1 cellular context compared by ENCODE assay signal in the genomic region with DNA sequence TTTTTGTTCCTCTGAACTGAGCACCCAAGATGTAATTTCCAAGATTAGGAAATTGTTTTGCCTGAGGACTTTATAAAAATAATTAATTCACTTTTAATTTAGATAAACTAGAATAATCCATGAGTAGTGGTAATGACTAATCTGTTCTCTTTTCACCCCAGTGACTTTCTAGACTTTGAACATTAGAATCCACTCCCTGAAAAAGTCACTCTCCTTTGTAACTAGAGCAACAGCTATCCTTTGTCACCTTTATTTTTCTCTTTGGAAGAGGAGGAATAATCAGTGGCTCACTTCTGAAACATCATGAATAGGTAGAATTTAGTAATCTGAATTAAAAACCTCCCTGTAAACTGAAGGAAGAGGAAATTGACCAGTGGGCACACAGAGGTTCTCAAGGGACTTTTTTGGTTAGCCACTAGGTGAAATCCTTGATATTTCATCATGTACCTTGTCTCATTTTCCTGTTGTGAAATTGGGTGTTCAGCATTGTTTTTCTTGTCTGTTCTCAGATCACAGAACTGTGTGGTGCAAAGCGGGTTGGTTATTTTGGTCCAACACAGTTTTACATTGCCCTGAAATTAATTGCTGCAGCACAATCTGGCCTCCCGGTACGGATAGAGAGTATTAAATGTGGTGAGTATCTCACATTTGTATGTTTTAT.
TF ChIP-seq lines count a peak whose summit lies in the region.

No MANE protein-coding gene starts in this region.

TF ChIP-seq in HepG2, 621 proteins besides CTCF, POLR2A, EP300 and RAD21 (continued from another document):
- TF ChIP-seq SMARCC2 (IDR thresholded peaks at IDR 0.05) (no peak), ZNF839 (CRISPR knock-in tag; IDR thresholded peaks at IDR 0.05; ENCODE audit: borderline replicate concordance) (no peak), ZNF564 (CRISPR knock-in tag; IDR thresholded peaks at IDR 0.05) (no peak)
